8 cellular contexts compared by ENCODE assay signal in the genomic region with DNA sequence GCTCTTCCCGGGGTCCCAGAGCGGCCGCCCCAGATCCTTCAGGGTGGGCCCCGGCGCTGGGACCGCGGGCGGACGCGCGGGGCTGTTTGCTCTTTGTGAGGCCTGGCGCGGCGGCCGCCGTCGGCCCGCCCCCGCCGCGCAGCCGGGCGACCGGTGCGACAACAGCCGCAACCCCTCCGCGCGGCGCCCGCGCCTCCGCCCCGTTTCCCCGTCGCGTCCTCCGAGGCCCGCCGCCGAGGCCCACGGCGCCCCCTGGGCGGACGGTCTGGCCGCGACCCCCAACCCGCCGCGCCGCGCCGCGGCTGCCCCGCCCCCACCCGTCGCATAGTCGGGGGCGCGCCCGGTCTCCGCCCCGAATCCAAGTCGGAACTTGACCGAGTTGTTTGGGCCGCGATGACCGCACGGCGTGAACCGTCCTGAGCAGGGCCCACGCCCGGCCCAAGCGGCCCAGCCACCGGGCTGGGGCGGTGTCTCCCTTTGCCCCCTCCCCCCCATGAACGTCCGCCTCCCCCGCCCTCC. TPM values are rescaled to one million over a fixed set of nuclear protein-coding genes. Genes with fewer than 3 reads are reported as not detected.
DNase-seq lines count a peak whose midpoint lies in the region; ATAC-seq, FAIRE-seq and TF ChIP-seq lines count a peak whose summit lies in the region.

No MANE protein-coding gene starts in this region.

- intact Hi-C loops in CD4-positive, alpha-beta memory T cell (cut with micrococcal nuclease), result loop anchor here (2.0 to 10.0 kb wide), 6 partner anchors 32 to 1395 kb away; partner anchors contain the start of genes CLIP4 and PPP1CB

- peak overlapping the region; percentile 92 to 99 for H3K9ac ChIP-seq in mucosa of rectum (ENCODE audit: low read depth in 1 of 2, low read length in 2 of 2)

- TF ChIP-seq CTCF in RWPE1 (conservative IDR thresholded peaks at IDR 0.05; ENCODE audit: low read depth) (no peak), coronary artery (IDR thresholded peaks at IDR 0.05) (no peak)

- no peaks in the 10 kb centered on the region for H3K36me3 ChIP-seq in CD4-positive, alpha-beta memory T cell (ENCODE audit: insufficient read depth, low read length)
- peaks cover 8 to 12% of the 10 kb centered on the region in 2 donors for H3K36me3 ChIP-seq in mucosa of rectum (ENCODE audit: control insufficient read depth in 2 of 2, insufficient read depth in 2 of 2, low read length in 2 of 2)

- peak overlapping the region in 1 of 2 donors; percentile 78 for H3K4me3 ChIP-seq in CD4-positive, alpha-beta memory T cell (ENCODE audit: low read length in 2 of 2)
- H3K4me3 ChIP-seq in coronary artery (peak overlapping the region; percentile 99), mucosa of rectum (ENCODE audit: low read length in 2 of 2) (peak overlapping the region; percentile 78 to 83)

- H3K36me3 Mint-ChIP-seq in CD4-positive, alpha-beta memory T cell, result peaks cover 15 to 47% of the 10 kb centered on the region in 2 donors

- H3K4me3 Mint-ChIP-seq in CD4-positive, alpha-beta memory T cell, result peak overlapping the region in 7 of 8 donors; percentile 33 to 90 (median 86)

- FAIRE-seq in urothelium cell line (lab: Jason Lieb, UNC), result no peak

- H3K4me1 Mint-ChIP-seq in CD4-positive, alpha-beta memory T cell, result peaks cover 40 to 74% (median 49%) of the 10 kb centered on the region in 4 donors

- peaks cover 0 to 3% (median 0%) of the 10 kb centered on the region in 8 donors for H3K9me3 Mint-ChIP-seq in CD4-positive, alpha-beta memory T cell

- peak; percentile 13 for ATAC-seq in GM21723 (IDR thresholded peaks at IDR 0.05; ENCODE audit: unreplicated experiment)

- H3K27ac Mint-ChIP-seq in CD4-positive, alpha-beta memory T cell, result peak overlapping the region in 6 of 7 donors; percentile 46 to 100 (median 94)

- no peaks in the 10 kb centered on the region for H3K27me3 ChIP-seq in CD4-positive, alpha-beta memory T cell (ENCODE audit: insufficient read depth, low read length)
- no peaks in the 10 kb centered on the region for H3K27me3 ChIP-seq in mucosa of rectum (ENCODE audit: control insufficient read depth in 2 of 2, insufficient read depth in 2 of 2, low read length in 2 of 2)

- CTCF ChIA-PET in CD4-positive, alpha-beta memory T cell (lab: Charles Lee; ENCODE audit: partially characterized antibody), result interaction anchor here (1.0 to 9.5 kb wide), 13 partner anchors 8 to 565 kb away, joined by 3 to 107 read pairs (median 5); no protein-coding TSS in a partner anchor
- CTCF ChIA-PET in RWPE1 (lab: Yijun Ruan, JAX), result no interaction called here

- DNase-seq in CD4-positive, alpha-beta memory T cell, result no peak
- DNase-seq in RWPE1 (ENCODE audit: low spot score) (no peak), coronary artery (ENCODE audit: low spot score) (no peak), urothelium cell line (ENCODE audit: low spot score) (peak; percentile 32), NCI-H2029 treated with DMSO at 0.1 percent for 48 hours (lab: John Stamatoyannopoulos, UW) (no peak), NCI-H128 (lab: John Stamatoyannopoulos, UW; ENCODE audit: unreplicated experiment) (no peak)

- POLR2A ChIA-PET in CD4-positive, alpha-beta memory T cell (lab: Charles Lee; ENCODE audit: partially characterized antibody), result interaction anchor here (0.6 to 5.9 kb wide), 25 partner anchors 9 to 1132 kb away, joined by 3 to 134 read pairs (median 8); partner anchors contain the start of genes EHD3, LBH and LCLAT1
- POLR2A ChIA-PET in RWPE1 (lab: Yijun Ruan, JAX; ENCODE audit: low non-redundant PET), result no interaction called here

- peak overlapping the region; percentile 98 for H3K27ac ChIP-seq in CD4-positive, alpha-beta memory T cell (ENCODE audit: low read depth, low read length)
- peak overlapping the region; percentile 88 for H3K27ac ChIP-seq in RWPE1
- peak overlapping the region; percentile 96 to 100 for H3K27ac ChIP-seq in coronary artery
- peak overlapping the region; percentile 98 for H3K27ac ChIP-seq in mucosa of rectum (ENCODE audit: low read depth in 2 of 2, low read length in 2 of 2)

- no peaks in the 10 kb centered on the region for H3K27me3 Mint-ChIP-seq in CD4-positive, alpha-beta memory T cell

- H3K9me3 ChIP-seq in CD4-positive, alpha-beta memory T cell (ENCODE audit: control insufficient read depth in 1 of 2, low read length in 2 of 2), result no peaks in the 10 kb centered on the region
- no peaks in the 10 kb centered on the region for H3K9me3 ChIP-seq in mucosa of rectum (ENCODE audit: control insufficient read depth in 2 of 2, low read length in 2 of 2)

- H3K4me1 ChIP-seq in CD4-positive, alpha-beta memory T cell (ENCODE audit: insufficient read depth, low read length), result peaks cover 60% of the 10 kb centered on the region
- peaks cover 17 to 33% of the 10 kb centered on the region in 2 donors for H3K4me1 ChIP-seq in mucosa of rectum (ENCODE audit: control insufficient read depth in 2 of 2, insufficient read depth in 2 of 2, low read length in 2 of 2)

RNA-seq across cellular contexts. Expression of gene YPEL5, which starts 0.4 kb away (rescaled TPM):
- total RNA-seq in CD4-positive, alpha-beta memory T cell, result 10 to 100 TPM; 81.5 to 88.4 TPM
- 100 to 1,000 TPM; 117 to 240 TPM for polyA plus RNA-seq in CD4-positive, alpha-beta memory T cell
